8 cellular contexts compared by ENCODE assay signal in genomic region chr10:100993986-100994708, GRCh38. TPM values are rescaled to one million over a fixed set of nuclear protein-coding genes. Genes with fewer than 3 reads are reported as not detected.
DNase-seq lines count a peak whose midpoint lies in the region; ATAC-seq and TF ChIP-seq lines count a peak whose summit lies in the region.

No MANE protein-coding gene starts in this region.

- H3K4me3 Mint-ChIP-seq in activated CD8-positive, alpha-beta memory T cell treated with anti-CD3 and anti-CD28 coated beads, Interleukin-2, amount 10 ng/mL, durations not matched to agents 7 days and 5 days = no peak overlapping the region
- no peak overlapping the region for H3K4me3 Mint-ChIP-seq in T-cell

- CTCF ChIA-PET in activated CD8-positive, alpha-beta memory T cell treated with anti-CD3 and anti-CD28 coated beads, Interleukin-2, amount 10 ng/mL, durations not matched to agents 7 days and 5 days (lab: Charles Lee) = interaction anchor here (1.0 to 13.2 kb wide), 4 partner anchors 18 to 38 kb away, joined by 3 to 174 read pairs (median 4); partner anchors contain the start of gene SEMA4G
- CTCF ChIA-PET in T-cell (lab: Charles Lee) = interaction anchor here in 1 of 2 donors (1.5 kb wide), 1 partner anchor 20 kb away, joined by 4 read pairs; no protein-coding TSS in a partner anchor

- POLR2A ChIA-PET in T-cell (lab: Charles Lee) = no interaction called here

- no peaks in the 10 kb centered on the region for H3K9me3 Mint-ChIP-seq in activated CD8-positive, alpha-beta memory T cell treated with anti-CD3 and anti-CD28 coated beads, Interleukin-2, amount 10 ng/mL, durations not matched to agents 7 days and 5 days (ENCODE audit: low read depth)
- H3K9me3 Mint-ChIP-seq in T-cell = no peaks in the 10 kb centered on the region

- H3K27ac ChIP-seq in hepatocyte = peak overlapping the region; percentile 99
- H3K27ac ChIP-seq in tibial artery = no peak overlapping the region

- no peaks in the 10 kb centered on the region for H3K9me3 ChIP-seq in hepatocyte (ENCODE audit: low read depth)
- H3K9me3 ChIP-seq in tibial artery = no peaks in the 10 kb centered on the region

- no peaks in the 10 kb centered on the region for H3K27me3 ChIP-seq in hepatocyte
- no peaks in the 10 kb centered on the region for H3K27me3 ChIP-seq in tibial artery

- no peak for DNase-seq in activated CD8-positive, alpha-beta memory T cell treated with anti-CD3 and anti-CD28 coated beads, Interleukin-2, amount 10 ng/mL, durations not matched to agents 7 days and 5 days
- DNase-seq in activated CD8-positive, alpha-beta memory T cell treated with anti-CD3 and anti-CD28 coated beads for 24 hours = no peak
- DNase-seq in T-cell = no peak
- DNase-seq in hepatocyte (ENCODE audit: low spot score) = peak; percentile 66
- no peak for DNase-seq in tibial artery
- DNase-seq in MV-4-11 (lab: John Stamatoyannopoulos, UW) = no peak

- H3K36me3 ChIP-seq in hepatocyte (replicated peaks; ENCODE audit: insufficient read depth, low read depth) = no peaks in the 10 kb centered on the region
- peaks cover 0 to 38% (median 28%) of the 10 kb centered on the region in 3 donors for H3K36me3 ChIP-seq in tibial artery

- H3K4me2 ChIP-seq in hepatocyte = no peak overlapping the region

- peaks cover 30% of the 10 kb centered on the region for H3K4me1 Mint-ChIP-seq in activated CD8-positive, alpha-beta memory T cell treated with anti-CD3 and anti-CD28 coated beads, Interleukin-2, amount 10 ng/mL, durations not matched to agents 7 days and 5 days
- peaks cover 28 to 42% (median 37%) of the 10 kb centered on the region in 3 donors for H3K4me1 Mint-ChIP-seq in T-cell

- ATAC-seq in activated CD8-positive, alpha-beta memory T cell treated with anti-CD3 and anti-CD28 coated beads, Interleukin-2, amount 10 ng/mL, durations not matched to agents 7 days and 5 days = no peak
- no peak for ATAC-seq in T-cell (replicated peaks in 1 of 4)
- ATAC-seq in HG03378 (IDR thresholded peaks at IDR 0.05; ENCODE audit: unreplicated experiment) = no peak
- ATAC-seq in GM21367 (IDR thresholded peaks at IDR 0.05; ENCODE audit: unreplicated experiment) = no peak

- H3K4me3 ChIP-seq in hepatocyte (no peak overlapping the region), tibial artery (no peak overlapping the region)

- H3K27me3 Mint-ChIP-seq in activated CD8-positive, alpha-beta memory T cell treated with anti-CD3 and anti-CD28 coated beads, Interleukin-2, amount 10 ng/mL, durations not matched to agents 7 days and 5 days = no peaks in the 10 kb centered on the region
- no peaks in the 10 kb centered on the region for H3K27me3 Mint-ChIP-seq in T-cell

- 50% methylated on average over 10 of the region's 10 CpGs for WGBS in hepatocyte (ENCODE audit: low lambda C conversion rate, missing lambda C conversion rate)

- H3K9me2 ChIP-seq in hepatocyte (replicated peaks; ENCODE audit: insufficient read depth) = no peaks in the 10 kb centered on the region

- H3K4me1 ChIP-seq in hepatocyte (ENCODE audit: insufficient read depth) = peaks cover 21% of the 10 kb centered on the region
- H3K4me1 ChIP-seq in tibial artery = peaks cover 0 to 22% (median 14%) of the 10 kb centered on the region in 4 donors

- TF ChIP-seq CTCF in hepatocyte (IDR thresholded peaks at IDR 0.05; ENCODE audit: poor library complexity) (peak; percentile 83), tibial artery (IDR thresholded peaks at IDR 0.05) (peak; percentile 73 to 90)

- no peaks in the 10 kb centered on the region for H4K20me1 ChIP-seq in hepatocyte (ENCODE audit: insufficient read depth, poor library complexity, severe bottlenecking)

- H3K27ac Mint-ChIP-seq in activated CD8-positive, alpha-beta memory T cell treated with anti-CD3 and anti-CD28 coated beads, Interleukin-2, amount 10 ng/mL, durations not matched to agents 7 days and 5 days = peak overlapping the region; percentile 4
- peak overlapping the region; percentile 65 to 66 for H3K27ac Mint-ChIP-seq in T-cell

- peaks cover 7% of the 10 kb centered on the region for H3K79me2 ChIP-seq in hepatocyte

- intact Hi-C loops in tibial artery (cut with DNase I; ENCODE audit: low total_unique reads) = loop anchor here (2.0 kb wide), 1 partner anchor 21 kb away; no protein-coding TSS in a partner anchor

- no peak overlapping the region for H2AFZ ChIP-seq in hepatocyte

- H3K36me3 Mint-ChIP-seq in activated CD8-positive, alpha-beta memory T cell treated with anti-CD3 and anti-CD28 coated beads, Interleukin-2, amount 10 ng/mL, durations not matched to agents 7 days and 5 days = peaks cover 18% of the 10 kb centered on the region
- H3K36me3 Mint-ChIP-seq in T-cell = peaks cover 16% of the 10 kb centered on the region

RNA-seq across cellular contexts. Expression of gene LZTS2, which starts 5.5 kb away (rescaled TPM):
- total RNA-seq in activated CD8-positive, alpha-beta memory T cell treated with anti-CD3 and anti-CD28 coated beads, Interleukin-2, amount 10 ng/mL, durations not matched to agents 7 days and 5 days = 10 to 100 TPM; 12.6 to 12.7 TPM
- total RNA-seq in T-cell (10 to 100 TPM; 16.4 to 39.5 (median 35.4) TPM), hepatocyte (62.9 and 73.6 TPM in 2 replicates)
- polyA plus RNA-seq in hepatocyte = 88.5 and 90.7 TPM in 2 replicates

RNA-seq across cellular contexts. Expression of gene TWNK, which starts 6.8 kb away (rescaled TPM):
- total RNA-seq in activated CD8-positive, alpha-beta memory T cell treated with anti-CD3 and anti-CD28 coated beads, Interleukin-2, amount 10 ng/mL, durations not matched to agents 7 days and 5 days = 10 to 100 TPM; 11.2 to 18.7 TPM
- 10 to 100 TPM in 3 of 5 donors, 1 to 10 TPM in 2; 5.3 to 20.2 (median 16.9) TPM for total RNA-seq in T-cell
- 3.2 and 5.0 TPM in 2 replicates for total RNA-seq in hepatocyte
- polyA plus RNA-seq in hepatocyte = 4.0 and 5.1 TPM in 2 replicates

RNA-seq across cellular contexts. Expression of gene MRPL43, which starts 6.8 kb away (rescaled TPM):
- total RNA-seq in activated CD8-positive, alpha-beta memory T cell treated with anti-CD3 and anti-CD28 coated beads, Interleukin-2, amount 10 ng/mL, durations not matched to agents 7 days and 5 days = 10 to 100 TPM; 48.2 to 52.2 TPM
- 10 to 100 TPM; 36.2 to 67.6 (median 60.4) TPM for total RNA-seq in T-cell
- total RNA-seq in hepatocyte = 60.1 and 65.9 TPM in 2 replicates
- 111 and 112 TPM in 2 replicates for polyA plus RNA-seq in hepatocyte

RNA-seq across cellular contexts. Expression of gene SEMA4G, which starts 24.8 kb away (rescaled TPM):
- under 1 TPM; 0.26 to 0.45 TPM for total RNA-seq in activated CD8-positive, alpha-beta memory T cell treated with anti-CD3 and anti-CD28 coated beads, Interleukin-2, amount 10 ng/mL, durations not matched to agents 7 days and 5 days
- total RNA-seq in T-cell (1 to 10 TPM; 1.1 to 2.8 (median 1.4) TPM), hepatocyte (48.6 and 54.8 TPM in 2 replicates)
- polyA plus RNA-seq in hepatocyte = 28.6 and 38.9 TPM in 2 replicates

RNA-seq across cellular contexts. Expression of gene PDZD7, which starts 36.8 kb away (rescaled TPM):
- total RNA-seq in activated CD8-positive, alpha-beta memory T cell treated with anti-CD3 and anti-CD28 coated beads, Interleukin-2, amount 10 ng/mL, durations not matched to agents 7 days and 5 days = 1 to 10 TPM in 1 of 2 experiments, under 1 TPM in 1; 0.59 to 1.2 TPM
- total RNA-seq in T-cell (1 to 10 TPM; 1.7 to 2.7 (median 2.3) TPM), hepatocyte (2.5 and 6.0 TPM in 2 replicates)
- 8.4 and 10.5 TPM in 2 replicates for polyA plus RNA-seq in hepatocyte
